Comparison of ENCODE assay signal across 7 cellular contexts in genomic region chr15:88013111-88013510, GRCh38.
"Had no signal": no experiment of that assay in that cellular context is flagged by ENCODE, and none has a peak within 500 bp of the region (broad histone marks: within the 10 kb centered on the region; RNA-seq: fewer than 3 reads in every experiment).

No MANE protein-coding gene starts in this region.

- H3K27ac ChIP-seq: HL-60 had no signal

- H3K4me3 Mint-ChIP-seq: IgD-negative memory B cell had no signal

- DNase-seq: IMR-90, KBM-7, KG1 had no signal

- ATAC-seq: HepG2, K562 had no signal

- H3K27ac Mint-ChIP-seq: IgD-negative memory B cell had no signal

- H3K9me3 Mint-ChIP-seq: IgD-negative memory B cell had no signal

- H3K4me1 Mint-ChIP-seq: IgD-negative memory B cell had no signal

- H3K4me3 ChIP-seq: K562 had no signal

- H3K36me3 Mint-ChIP-seq: IgD-negative memory B cell had no signal
